Comparison of ENCODE assay signal across 1 cellular context in genomic region chr1:3598051-3598471, GRCh38.
TF ChIP-seq lines count a peak whose summit lies in the region.

No MANE protein-coding gene starts in this region.

TF ChIP-seq in HepG2, 621 proteins besides CTCF, POLR2A, EP300 and RAD21:
- TF ChIP-seq ZNF687 (CRISPR knock-in tag; IDR thresholded peaks at IDR 0.05) (peak; percentile 62), ZNF768 (CRISPR knock-in tag; IDR thresholded peaks at IDR 0.05) (peak; percentile 54; the same call in 1 of the 2 replicates), PRDM4 (CRISPR knock-in tag; IDR thresholded peaks at IDR 0.05; ENCODE audit: borderline replicate concordance) (no peak), KDM5A (IDR thresholded peaks at IDR 0.05; ENCODE audit: borderline replicate concordance, low read length) (no peak), KLF6 (CRISPR knock-in tag; IDR thresholded peaks at IDR 0.05) (no peak), EZH2 (conservative IDR thresholded peaks at IDR 0.05; ENCODE audit: low read depth, low read length) (no peak; the same call in 1 of the 2 replicates), PHF8 (CRISPR knock-in tag; IDR thresholded peaks at IDR 0.05) (no peak), ZNF800 (CRISPR knock-in tag; IDR thresholded peaks at IDR 0.05) (no peak), GABPB1 (CRISPR knock-in tag; IDR thresholded peaks at IDR 0.05) (peak; percentile 70), ZBTB3 (CRISPR knock-in tag; IDR thresholded peaks at IDR 0.05; ENCODE audit: borderline replicate concordance, low read depth) (no peak), RBAK (CRISPR knock-in tag; IDR thresholded peaks at IDR 0.05) (no peak)
TF ChIP-seq in HepG2: peak in this region for 3.
